Comparison of ENCODE assay signal across 8 cellular contexts in genomic region chr10:99431190-99431549, GRCh38. TPM values are rescaled to one million over a fixed set of nuclear protein-coding genes. Genes with fewer than 3 reads are reported as not detected.
A peak's percentile ranks its signal among the peaks of the same experiment; 100 is the strongest.
DNase-seq lines count a peak whose midpoint lies in the region; ATAC-seq and TF ChIP-seq lines count a peak whose summit lies in the region.

No MANE protein-coding gene starts in this region.

- no peak for TF ChIP-seq POLR2A in uterus (IDR thresholded peaks at IDR 0.05)

- H3K27ac ChIP-seq in HUES48 (ENCODE audit: low read depth, low read length) (peak overlapping the region; percentile 61), muscle layer of duodenum (ENCODE audit: low read length) (peak overlapping the region; percentile 95), uterus (peak overlapping the region; percentile 70 to 89)

- H3K4me3 ChIP-seq in HUES48 (ENCODE audit: low read depth, low read length): peak overlapping the region; percentile 89
- peak overlapping the region; percentile 93 to 95 for H3K4me3 ChIP-seq in muscle layer of duodenum (ENCODE audit: low read depth in 1 of 2, low read length in 2 of 2)
- peak overlapping the region; percentile 74 to 94 for H3K4me3 ChIP-seq in uterus

- 0 out of 2 replicates have a peak, but pooled peaks cover 4% of the 10 kb centered on the region for H3K36me3 ChIP-seq in HUES48 (ENCODE audit: control insufficient read depth, insufficient read depth, low read length)
- peaks cover 0 to 6% of the 10 kb centered on the region in 2 donors for H3K36me3 ChIP-seq in muscle layer of duodenum (ENCODE audit: control insufficient read depth in 1 of 2, insufficient read depth in 2 of 2, low read length in 2 of 2)
- H3K36me3 ChIP-seq in uterus: no peaks in the 10 kb centered on the region

- H3K9me3 ChIP-seq in HUES48 (ENCODE audit: control insufficient read depth, insufficient read depth, low read length) (no peaks in the 10 kb centered on the region), muscle layer of duodenum (ENCODE audit: control insufficient read depth in 1 of 2, low read length in 2 of 2) (no peaks in the 10 kb centered on the region), uterus (no peaks in the 10 kb centered on the region)

- H3K27me3 ChIP-seq in HUES48 (ENCODE audit: control insufficient read depth, insufficient read depth, low read length) (no peaks in the 10 kb centered on the region), muscle layer of duodenum (ENCODE audit: low read depth, low read length) (no peaks in the 10 kb centered on the region), uterus (no peaks in the 10 kb centered on the region)

- peak overlapping the region; percentile 80 for H3K9ac ChIP-seq in HUES48 (ENCODE audit: low read depth, low read length)

- H3K4me1 ChIP-seq in HUES48 (ENCODE audit: control insufficient read depth, insufficient read depth, low read length) (no peaks in the 10 kb centered on the region; the same call in 1 of the 2 replicates), muscle layer of duodenum (ENCODE audit: control insufficient read depth in 1 of 2, insufficient read depth in 2 of 2, low read length in 2 of 2) (peaks cover under 1 to 58% of the 10 kb centered on the region in 2 donors), uterus (no peaks in the 10 kb centered on the region)

- intact Hi-C loops in uterus (cut with DNase I; ENCODE audit: low total_unique reads): loop anchor here (10.0 kb wide), 1 partner anchor 284 kb away; no protein-coding TSS in a partner anchor

- POLR2A ChIA-PET in WTC11 (lab: Charles Lee): interaction anchor here (0.6 to 2.0 kb wide), 13 partner anchors 18 to 965 kb away, joined by 3 to 9 read pairs (median 4); partner anchors contain the start of genes NKX2-3 and SLC25A28

- CTCF ChIA-PET in WTC11 (lab: Charles Lee): interaction anchor here (1.0 to 1.7 kb wide), 10 partner anchors 11 to 228 kb away, joined by 3 to 13 read pairs (median 4); partner anchors contain the start of genes ENTPD7 and SLC25A28

- DNase-seq in NCI-H1105 treated with DMSO at 0.1 percent for 48 hours (lab: John Stamatoyannopoulos, UW): peak; percentile 23
- DNase-seq in NCI-H1105 (lab: John Stamatoyannopoulos, UW): no peak
- peak; percentile 53 for DNase-seq in WTC11 (ENCODE audit: low spot score)
- peak; percentile 47 for DNase-seq in fibroblast of peridontal ligament (ENCODE audit: extremely low read depth)
- DNase-seq in uterus: peak; percentile 53 to 68
- no peak for DNase-seq in GM20000 (ENCODE audit: low spot score)

- H3K27ac Mint-ChIP-seq in WTC11: peak overlapping the region; percentile 99

- TF ChIP-seq CTCF in WTC11 (IDR thresholded peaks at IDR 0.05): no peak
- no peak for TF ChIP-seq CTCF in uterus (IDR thresholded peaks at IDR 0.05)
- no peak for TF ChIP-seq CTCF in GM20000 (IDR thresholded peaks at IDR 0.05; ENCODE audit: extremely low read depth, missing control alignments)

- H3K4me3 Mint-ChIP-seq in WTC11: peak overlapping the region; percentile 99

- H3K9me3 Mint-ChIP-seq in WTC11: no peaks in the 10 kb centered on the region

- no peaks in the 10 kb centered on the region for H3K36me3 Mint-ChIP-seq in WTC11

- ATAC-seq in WTC11: peak; percentile 8

- H3K27me3 Mint-ChIP-seq in WTC11 (ENCODE audit: low read depth): no peaks in the 10 kb centered on the region

- peaks cover 14% of the 10 kb centered on the region for H3K4me1 Mint-ChIP-seq in WTC11

TF ChIP-seq in WTC11, 78 proteins besides CTCF, POLR2A, EP300 and RAD21:
- TF ChIP-seq, protein P1, sequence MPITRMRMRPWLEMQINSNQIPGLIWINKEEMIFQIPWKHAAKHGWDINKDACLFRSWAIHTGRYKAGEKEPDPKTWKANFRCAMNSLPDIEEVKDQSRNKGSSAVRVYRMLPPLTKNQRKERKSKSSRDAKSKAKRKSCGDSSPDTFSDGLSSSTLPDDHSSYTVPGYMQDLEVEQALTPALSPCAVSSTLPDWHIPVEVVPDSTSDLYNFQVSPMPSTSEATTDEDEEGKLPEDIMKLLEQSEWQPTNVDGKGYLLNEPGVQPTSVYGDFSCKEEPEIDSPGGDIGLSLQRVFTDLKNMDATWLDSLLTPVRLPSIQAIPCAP (CRISPR knock-in tag; IDR thresholded peaks at IDR 0.05): no peak
- TF ChIP-seq PRDM15 (CRISPR knock-in tag; IDR thresholded peaks at IDR 0.05) (peak; percentile 52; the same call in 1 of the 2 replicates), TEAD4 (CRISPR knock-in tag; IDR thresholded peaks at IDR 0.05) (peak; percentile 50; the same call in 1 of the 2 replicates), ESRRA (CRISPR knock-in tag; IDR thresholded peaks at IDR 0.05; ENCODE audit: borderline replicate concordance) (peak; percentile 26; the same call in 1 of the 2 replicates)

RNA-seq across cellular contexts. Expression of gene GOT1, which starts 0.7 kb away (rescaled TPM):
- 52.9 to 56.8 TPM (median 54.8 TPM) in 3 replicates for total RNA-seq in WTC11 (2021)
- total RNA-seq in uterus: 10 to 100 TPM; 18.4 to 35.0 (median 22.6) TPM

Comparison
In these comparisons a context has a peak if more than half of its experiments do, and no peak if none do; other contexts are left out.
1. DNase-seq: peak in NCI-H1105 treated with DMSO at 0.1 percent for 48 hours (single experiment), WTC11 (single experiment), fibroblast of peridontal ligament (single experiment) and uterus (2 of 2); none in NCI-H1105 (single experiment) and GM20000 (single experiment).
2. Peak in every context shown above with its lines, with median percentiles within 50 percentile points of each other: H3K27ac ChIP-seq and H3K4me3 ChIP-seq.